Comparison of ENCODE assay signal across 8 cellular contexts in the genomic region with DNA sequence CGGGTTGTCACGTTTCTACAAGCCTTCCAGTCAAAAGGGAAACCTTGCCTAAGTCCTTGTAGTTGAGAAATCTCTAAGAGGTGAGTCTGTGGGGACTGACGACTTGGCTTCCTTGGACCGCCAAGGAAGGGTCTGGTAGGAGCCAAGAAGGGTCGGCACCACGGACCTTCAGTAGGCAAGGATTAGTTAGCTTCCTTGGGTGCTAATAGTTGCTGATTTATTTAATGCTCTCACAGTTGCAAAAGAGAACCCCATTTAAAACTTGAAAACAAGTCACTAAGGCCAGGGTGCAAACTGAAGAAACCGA. TPM values are rescaled to one million over a fixed set of nuclear protein-coding genes. Genes with fewer than 3 reads are reported as not detected.
A peak's percentile ranks its signal among the peaks of the same experiment; 100 is the strongest.
DNase-seq lines count a peak whose midpoint lies in the region; ATAC-seq and TF ChIP-seq lines count a peak whose summit lies in the region.

No MANE protein-coding gene starts in this region.

- no peak for DNase-seq in BJ (ENCODE audit: low read depth)
- no peak for DNase-seq in effector memory CD4-positive, alpha-beta T cell
- no peak for DNase-seq in ovary
- no peak for DNase-seq in NCI-H524 (lab: John Stamatoyannopoulos, UW)
- no peak for DNase-seq in NCI-H146 (lab: John Stamatoyannopoulos, UW)
- DNase-seq in NCI-H345 (lab: John Stamatoyannopoulos, UW), result no peak

- POLR2A ChIA-PET in BJ (lab: Charles Lee), result no interaction called here

- peak; percentile 21 for ATAC-seq in GM21367 (IDR thresholded peaks at IDR 0.05; ENCODE audit: unreplicated experiment)

- no peak for TF ChIP-seq EP300 in ovary (IDR thresholded peaks at IDR 0.05)

- H3K4me1 ChIP-seq in effector memory CD4-positive, alpha-beta T cell (ENCODE audit: control insufficient read depth, insufficient read depth, low read length, poor library complexity, severe bottlenecking), result peaks cover 13% of the 10 kb centered on the region
- H3K4me1 ChIP-seq in ovary (ENCODE audit: insufficient read depth), result peaks cover 10% of the 10 kb centered on the region

- H3K36me3 ChIP-seq in BJ (ENCODE audit: control insufficient read depth, insufficient read depth, low read length) (no peaks in the 10 kb centered on the region), KOPT-K1 (ENCODE audit: insufficient read depth, low read length) (peaks cover 16% of the 10 kb centered on the region; the same call in 1 of the 2 replicates), ovary (no peaks in the 10 kb centered on the region)
- no peaks in the 10 kb centered on the region for H3K36me3 ChIP-seq in effector memory CD4-positive, alpha-beta T cell (ENCODE audit: control insufficient read depth, insufficient read depth, low read length)

- H3K4me3 ChIP-seq in BJ (ENCODE audit: low read depth, low read length), result peak overlapping the region; percentile 71
- H3K4me3 ChIP-seq in effector memory CD4-positive, alpha-beta T cell (ENCODE audit: insufficient read depth, low read depth, low read length, poor library complexity, severe bottlenecking), result peak overlapping the region; percentile 76
- H3K4me3 ChIP-seq in ovary, result peak overlapping the region; percentile 87

- no peak for TF ChIP-seq POLR2A in ovary (IDR thresholded peaks at IDR 0.05)

- H3K9me3 ChIP-seq in KOPT-K1 (ENCODE audit: insufficient read depth, low read length, poor library complexity, severe bottlenecking) (no peaks in the 10 kb centered on the region), ovary (no peaks in the 10 kb centered on the region)
- no peaks in the 10 kb centered on the region for H3K9me3 ChIP-seq in effector memory CD4-positive, alpha-beta T cell (ENCODE audit: control insufficient read depth, low read length)

- no peak for TF ChIP-seq CTCF in BJ (IDR thresholded peaks at IDR 0.05; ENCODE audit: insufficient read depth, low read depth, low read length)
- TF ChIP-seq CTCF in ovary (IDR thresholded peaks at IDR 0.05), result no peak

- peak overlapping the region; percentile 90 for H3K27ac ChIP-seq in KOPT-K1 (ENCODE audit: low read depth, low read length, poor library complexity, severe bottlenecking)
- H3K27ac ChIP-seq in effector memory CD4-positive, alpha-beta T cell (ENCODE audit: insufficient read depth, low read length, poor library complexity, severe bottlenecking), result peak overlapping the region; percentile 95
- H3K27ac ChIP-seq in ovary, result peak overlapping the region in 1 of 2 donors; percentile 79

- CTCF ChIA-PET in BJ (lab: Yijun Ruan, JAX), result no interaction called here

- intact Hi-C loops in ovary (cut with DNase I), result no loop called here

- 1 to 3% (median 3%) methylated on average over 7 of the region's 7 CpGs for WGBS in ovary, 3 donors

- no peaks in the 10 kb centered on the region for H3K27me3 ChIP-seq in BJ (ENCODE audit: control insufficient read depth, insufficient read depth, low read length)
- H3K27me3 ChIP-seq in effector memory CD4-positive, alpha-beta T cell (replicated peaks; ENCODE audit: control insufficient read depth, insufficient read depth, low read length, poor library complexity, severe bottlenecking), result no peaks in the 10 kb centered on the region
- no peaks in the 10 kb centered on the region for H3K27me3 ChIP-seq in ovary

RNA-seq across cellular contexts. Expression of a gene that starts 0.4 kb away (rescaled TPM):
- polyA plus RNA-seq in BJ (2011; rRNA removed) (8.7 and 10.7 TPM in 2 replicates), ovary (1 to 10 TPM; 4.6 to 7.9 TPM)
- 9.1 and 12.0 TPM in 2 replicates for polyA minus RNA-seq in BJ (2011; rRNA and poly(A)+ RNA removed)
- total RNA-seq in ovary, result 10 to 100 TPM in 4 of 7 donors, 1 to 10 TPM in 3; 4.4 to 13.4 (median 10.6) TPM

RNA-seq across cellular contexts. Expression of a gene that starts 28.7 kb away (rescaled TPM):
- not detected in 2 replicates for polyA plus RNA-seq in BJ (2011; rRNA removed)
- polyA minus RNA-seq in BJ (2011; rRNA and poly(A)+ RNA removed), result not detected in 2 replicates
- 1 to 10 TPM in 1 of 7 donors, not detected in 6; 1.5 TPM for total RNA-seq in ovary
- not detected for polyA plus RNA-seq in ovary

RNA-seq across cellular contexts. Expression of a gene that starts 40.1 kb away (rescaled TPM):
- polyA plus RNA-seq in BJ (2011; rRNA removed) (6.4 TPM in 2 replicates), ovary (10 to 100 TPM in 1 of 2 donors, 1 to 10 TPM in 1; 8.5 to 10.1 TPM)
- polyA minus RNA-seq in BJ (2011; rRNA and poly(A)+ RNA removed), result 3.7 and 5.4 TPM in 2 replicates
- 10 to 100 TPM; 14.2 to 24.1 (median 20.5) TPM for total RNA-seq in ovary

RNA-seq across cellular contexts. Expression of a gene that starts 40.2 kb away (rescaled TPM):
- polyA plus RNA-seq in BJ (2011; rRNA removed) (10.2 and 10.3 TPM in 2 replicates), ovary (10 to 100 TPM in 1 of 2 donors, 1 to 10 TPM in 1; 5.0 to 15.7 TPM)
- polyA minus RNA-seq in BJ (2011; rRNA and poly(A)+ RNA removed), result 10.0 and 10.2 TPM in 2 replicates
- 10 to 100 TPM; 10.8 to 17.0 (median 15.4) TPM for total RNA-seq in ovary
